ENCODE assay signal across 1 cellular context in genomic region chr4:673349-674091, GRCh38.
TF ChIP-seq lines count a peak whose summit lies in the region.

No MANE protein-coding gene starts in this region.

TF ChIP-seq in SK-N-SH, 30 proteins besides CTCF, POLR2A, EP300 and RAD21 (continued from another document):
- TF ChIP-seq, protein P1, sequence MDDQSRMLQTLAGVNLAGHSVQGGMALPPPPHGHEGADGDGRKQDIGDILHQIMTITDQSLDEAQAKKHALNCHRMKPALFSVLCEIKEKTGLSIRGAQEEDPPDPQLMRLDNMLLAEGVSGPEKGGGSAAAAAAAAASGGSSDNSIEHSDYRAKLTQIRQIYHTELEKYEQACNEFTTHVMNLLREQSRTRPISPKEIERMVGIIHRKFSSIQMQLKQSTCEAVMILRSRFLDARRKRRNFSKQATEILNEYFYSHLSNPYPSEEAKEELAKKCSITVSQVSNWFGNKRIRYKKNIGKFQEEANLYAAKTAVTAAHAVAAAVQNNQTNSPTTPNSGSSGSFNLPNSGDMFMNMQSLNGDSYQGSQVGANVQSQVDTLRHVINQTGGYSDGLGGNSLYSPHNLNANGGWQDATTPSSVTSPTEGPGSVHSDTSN (IDR thresholded peaks at IDR 0.05): no peak
- TF ChIP-seq, protein P2, sequence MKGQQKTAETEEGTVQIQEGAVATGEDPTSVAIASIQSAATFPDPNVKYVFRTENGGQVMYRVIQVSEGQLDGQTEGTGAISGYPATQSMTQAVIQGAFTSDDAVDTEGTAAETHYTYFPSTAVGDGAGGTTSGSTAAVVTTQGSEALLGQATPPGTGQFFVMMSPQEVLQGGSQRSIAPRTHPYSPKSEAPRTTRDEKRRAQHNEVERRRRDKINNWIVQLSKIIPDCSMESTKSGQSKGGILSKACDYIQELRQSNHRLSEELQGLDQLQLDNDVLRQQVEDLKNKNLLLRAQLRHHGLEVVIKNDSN (IDR thresholded peaks at IDR 0.05; ENCODE audit: borderline replicate concordance, low read depth): no peak
- TF ChIP-seq TEAD4 (IDR thresholded peaks at IDR 0.05; ENCODE audit: borderline replicate concordance, insufficient read depth) (no peak), MEF2A (IDR thresholded peaks at IDR 0.05; ENCODE audit: borderline replicate concordance, low read depth) (no peak), EZH2phosphoT487 (IDR thresholded peaks at IDR 0.05; ENCODE audit: borderline replicate concordance, low read depth) (no peak)
TF ChIP-seq in SK-N-SH: peak in this region for 0.
